In genomic region chr5:150350524-150351344, GRCh38 we compare ENCODE assay signal across 8 cellular contexts. TPM values are rescaled to one million over a fixed set of nuclear protein-coding genes. Genes with fewer than 3 reads are reported as not detected.
A peak's percentile ranks its signal among the peaks of the same experiment; 100 is the strongest.
DNase-seq lines count a peak whose midpoint lies in the region; ATAC-seq and TF ChIP-seq lines count a peak whose summit lies in the region.

No MANE protein-coding gene starts in this region.

- H3K36me3 ChIP-seq in lower lobe of right lung = no peaks in the 10 kb centered on the region

- TF ChIP-seq CTCF in GM12872 (IDR thresholded peaks at IDR 0.05; ENCODE audit: insufficient read depth, low read depth, low read length) (peak; percentile 78), lower lobe of right lung (IDR thresholded peaks at IDR 0.05) (peak; percentile 61)

- intact Hi-C loops in lower lobe of right lung (cut with DNase I) = no loop called here

- no peak overlapping the region for H3K4me3 ChIP-seq in lower lobe of right lung

- H3K27me3 ChIP-seq in lower lobe of right lung (ENCODE audit: low read depth) = no peaks in the 10 kb centered on the region

- H3K27ac ChIP-seq in lower lobe of right lung = peak overlapping the region; percentile 1

- H3K9me3 ChIP-seq in lower lobe of right lung = no peaks in the 10 kb centered on the region

- H3K4me1 ChIP-seq in lower lobe of right lung = peaks cover 18% of the 10 kb centered on the region

- DNase-seq in 8988T = peak; percentile 81
- peak; percentile 66 for DNase-seq in NCI-H146 (lab: John Stamatoyannopoulos, UW)
- DNase-seq in activated CD4-positive, alpha-beta T cell treated with anti-CD3 and anti-CD28 coated beads for 1 hour = peak; percentile 15
- peak; percentile 31 to 63 for DNase-seq in dermis microvascular lymphatic vessel endothelial cell (ENCODE audit: low read depth in 2 of 2)
- DNase-seq in lower lobe of right lung = peak; percentile 81
- DNase-seq in stimulated activated CD8-positive, alpha-beta memory T cell treated with anti-CD3 and anti-CD28 coated beads, Interleukin-15, amount 100 ng/mL, for 48 hours (ENCODE audit: low read depth in 2 of 2) = peak; percentile 18 to 28

- ATAC-seq in HG02610 (IDR thresholded peaks at IDR 0.05; ENCODE audit: unreplicated experiment) = peak; percentile 86
- peak; percentile 88 for ATAC-seq in lower lobe of right lung

RNA-seq across cellular contexts. Expression of gene TCOF1, which starts 6.8 kb away (rescaled TPM):
- 9.6 and 11.3 TPM in 2 replicates for total RNA-seq in dermis microvascular lymphatic vessel endothelial cell
- 27.1 TPM for total RNA-seq in lower lobe of right lung

RNA-seq across cellular contexts. Expression of gene ARSI, which starts 48.0 kb away (rescaled TPM):
- total RNA-seq in dermis microvascular lymphatic vessel endothelial cell (under 0.01 TPM in 1 of 2 replicates, not detected in the other), lower lobe of right lung (3.5 TPM)

Comparison
In these comparisons a context has a peak if more than half of its experiments do, and no peak if none do; other contexts are left out.
1. DNase-seq: peak in every context shown above with its lines; median percentile 81 in 8988T; 81 in lower lobe of right lung; 66 in NCI-H146; 47 in dermis microvascular lymphatic vessel endothelial cell; 23 in stimulated activated CD8-positive, alpha-beta memory T cell treated with anti-CD3 and anti-CD28 coated beads, Interleukin-15, amount 100 ng/mL, for 48 hours; 15 in activated CD4-positive, alpha-beta T cell treated with anti-CD3 and anti-CD28 coated beads for 1 hour.